1 cellular context compared by ENCODE assay signal in genomic region chr15:67854358-67854757, GRCh38.
A peak's percentile ranks its signal among the peaks of the same experiment; 100 is the strongest.
TF ChIP-seq lines count a peak whose summit lies in the region.

No MANE protein-coding gene starts in this region.

TF ChIP-seq in HepG2, 621 proteins besides CTCF, POLR2A, EP300 and RAD21 (continued from another document and continues in another):
- TF ChIP-seq MXD3 (CRISPR knock-in tag; IDR thresholded peaks at IDR 0.05) (no peak), MTA3 (CRISPR knock-in tag; IDR thresholded peaks at IDR 0.05) (no peak), HMGXB4 (CRISPR knock-in tag; IDR thresholded peaks at IDR 0.05; ENCODE audit: borderline replicate concordance in 1 of 2, low read depth in 1 of 2) (0 out of 4 replicates have a peak, but pooled peaks of 1 of the 2 experiments have one; percentile 27), SUZ12 (IDR thresholded peaks at IDR 0.05; ENCODE audit: low read depth, low read length) (no peak), CBX1 (IDR thresholded peaks at IDR 0.05; ENCODE audit: low read depth) (peak; percentile 59), ZSCAN30 (CRISPR knock-in tag; IDR thresholded peaks at IDR 0.05) (0 out of 2 replicates have a peak, but pooled peaks have one; percentile 56), DMAP1 (CRISPR knock-in tag; IDR thresholded peaks at IDR 0.05) (peak; percentile 52; the same call in 1 of the 2 replicates), MTERF4 (CRISPR knock-in tag; IDR thresholded peaks at IDR 0.05) (no peak), FOXA3 (CRISPR knock-in tag; IDR thresholded peaks at IDR 0.05) (0 out of 2 replicates have a peak, but pooled peaks have one; percentile 12), DRAP1 (CRISPR knock-in tag; IDR thresholded peaks at IDR 0.05) (peak; percentile 63), SAP130 (CRISPR knock-in tag; IDR thresholded peaks at IDR 0.05; ENCODE audit: low read depth) (peak; percentile 61), TRIM24 (CRISPR knock-in tag; IDR thresholded peaks at IDR 0.05) (no peak), ZNF687 (CRISPR knock-in tag; IDR thresholded peaks at IDR 0.05) (peak; percentile 70), ZBTB25 (CRISPR knock-in tag; IDR thresholded peaks at IDR 0.05) (no peak), NR2C2 (CRISPR knock-in tag; IDR thresholded peaks at IDR 0.05; ENCODE audit: borderline replicate concordance) (no peak), ZNF790 (CRISPR knock-in tag; IDR thresholded peaks at IDR 0.05; ENCODE audit: borderline replicate concordance) (no peak), SOX5 (CRISPR knock-in tag; IDR thresholded peaks at IDR 0.05; ENCODE audit: borderline replicate concordance) (peak; percentile 18; the same call in 1 of the 2 replicates), TERF1 (CRISPR knock-in tag; IDR thresholded peaks at IDR 0.05) (no peak), SKI (IDR thresholded peaks at IDR 0.05; ENCODE audit: partially characterized antibody) (no peak), ZFP91 (CRISPR knock-in tag; IDR thresholded peaks at IDR 0.05; ENCODE audit: borderline replicate concordance) (peak; percentile 39; the same call in 1 of the 2 replicates), HNF4G (IDR thresholded peaks at IDR 0.05; ENCODE audit: borderline replicate concordance, low read depth, low read length) (peak; percentile 58), HNF4G (CRISPR knock-in tag; IDR thresholded peaks at IDR 0.05; ENCODE audit: borderline replicate concordance, low read depth) (no peak; the same call in 1 of the 2 replicates), KDM2A (CRISPR knock-in tag; IDR thresholded peaks at IDR 0.05; ENCODE audit: borderline replicate concordance, low read depth) (0 out of 2 replicates have a peak, but pooled peaks have one; percentile 31), TFE3 (CRISPR knock-in tag; IDR thresholded peaks at IDR 0.05) (peak; percentile 92), ZBTB38 (CRISPR knock-in tag; IDR thresholded peaks at IDR 0.05) (peak; percentile 85), ZNF577 (CRISPR knock-in tag; IDR thresholded peaks at IDR 0.05; ENCODE audit: borderline replicate concordance, low read depth) (no peak), ZNF256 (CRISPR knock-in tag; conservative IDR thresholded peaks at IDR 0.05) (no peak), ZNF644 (CRISPR knock-in tag; IDR thresholded peaks at IDR 0.05; ENCODE audit: low read depth) (0 out of 2 replicates have a peak, but pooled peaks have one; percentile 34), RFX5 (IDR thresholded peaks at IDR 0.05; ENCODE audit: low read depth, low read length) (no peak), TP53 (CRISPR knock-in tag; conservative IDR thresholded peaks at IDR 0.05) (no peak), ZBTB21 (CRISPR knock-in tag; IDR thresholded peaks at IDR 0.05) (no peak), ZSCAN9 (CRISPR knock-in tag; IDR thresholded peaks at IDR 0.05; ENCODE audit: borderline replicate concordance) (0 out of 2 replicates have a peak, but pooled peaks have one; percentile 37), MAFF (IDR thresholded peaks at IDR 0.05; ENCODE audit: low read depth, low read length) (no peak), ZFX (CRISPR knock-in tag; IDR thresholded peaks at IDR 0.05; ENCODE audit: low read depth) (peak; percentile 90), YEATS4 (CRISPR knock-in tag; IDR thresholded peaks at IDR 0.05; ENCODE audit: borderline replicate concordance) (0 out of 2 replicates have a peak, but pooled peaks have one; percentile 32), IRF9 (CRISPR knock-in tag; IDR thresholded peaks at IDR 0.05; ENCODE audit: borderline replicate concordance) (no peak), CBX2 (IDR thresholded peaks at IDR 0.05; ENCODE audit: low read depth, low read length) (no peak), CBX2 (CRISPR knock-in tag; IDR thresholded peaks at IDR 0.05; ENCODE audit: low read depth) (no peak), ZNF234 (CRISPR knock-in tag; conservative IDR thresholded peaks at IDR 0.05) (no peak), PHB2 (IDR thresholded peaks at IDR 0.05; ENCODE audit: partially characterized antibody) (no peak), POLR2AphosphoS5 (IDR thresholded peaks at IDR 0.05; ENCODE audit: low read depth, low read length) (peak; percentile 61), PAXIP1 (CRISPR knock-in tag; conservative IDR thresholded peaks at IDR 0.05) (peak; percentile 77), CC2D1A (CRISPR knock-in tag; IDR thresholded peaks at IDR 0.05) (no peak)
